25 cellular contexts compared by ENCODE assay signal in genomic region chr10:59106441-59106840, GRCh38.
"Had no signal": no experiment of that assay in that cellular context is flagged by ENCODE, and none has a peak within 500 bp of the region (broad histone marks: within the 10 kb centered on the region; RNA-seq: fewer than 3 reads in every experiment).

No MANE protein-coding gene starts in this region.

- H3K9me3 ChIP-seq: ascending aorta, psoas muscle, stomach, thyroid gland, upper lobe of left lung had no signal

- DNase-seq: activated B cell treated with CpG ODN at 0.5 μM for 24 hours; activated CD4-positive, alpha-beta T cell treated with anti-CD3 and anti-CD28 coated beads, Interleukin-2, amount 50 U/mL, for 1 hour; activated CD8-positive, alpha-beta memory T cell treated with anti-CD3 and anti-CD28 coated beads for 24 hours; activated effector memory CD4-positive, alpha-beta T cell treated with Interleukin-2 at 50 U/mL for 16 hours; activated naive CD4-positive, alpha-beta T cell treated with Interleukin-2 at 50 U/mL for 16 hours; activated naive CD8-positive, alpha-beta T cell treated with anti-CD3 and anti-CD28 coated beads for 36 hours; central memory CD4-positive, alpha-beta T cell; foreskin fibroblast; head of caudate nucleus; hypothalamus; immature natural killer cell; naive B cell; nucleus accumbens; psoas muscle; stimulated activated CD4-positive, alpha-beta T cell treated with anti-CD3 and anti-CD28 coated beads, Interleukin-15, amount 100 ng/mL, for 24 hours; stimulated activated CD4-positive, alpha-beta T cell treated with anti-CD3 and anti-CD28 coated beads, Interleukin-2, amount 100 ng/mL, for 24 hours; stimulated activated naive B cell treated with anti-CD40 and anti-IgM and Interleukin-4, amounts not matched to agents 10 μg/mL and 1 μg/mL and 100 μg/mL, for 72 hours; stomach; thyroid gland; upper lobe of left lung had no signal

- H3K9me3 Mint-ChIP-seq: activated B cell treated with CpG ODN at 0.5 μM for 24 hours; activated naive CD8-positive, alpha-beta T cell treated with anti-CD3 and anti-CD28 coated beads for 36 hours; mesothelial cell of epicardium; stimulated activated naive B cell treated with anti-CD40 and anti-IgM and Interleukin-4, amounts not matched to agents 10 μg/mL and 1 μg/mL and 100 μg/mL, for 72 hours; T-helper 2 cell treated with Interferon-gamma antibody and Interleukin-4, amounts not matched to agents 5 μg/mL and 100 μg/mL, for 36 hours had no signal

- H3K27me3 Mint-ChIP-seq: activated B cell treated with CpG ODN at 0.5 μM for 24 hours; activated naive CD8-positive, alpha-beta T cell treated with anti-CD3 and anti-CD28 coated beads for 36 hours; naive B cell; stimulated activated naive B cell treated with anti-CD40 and anti-IgM and Interleukin-4, amounts not matched to agents 10 μg/mL and 1 μg/mL and 100 μg/mL, for 72 hours had no signal

- H3K27ac ChIP-seq: ascending aorta, parathyroid adenoma, psoas muscle, stomach, thyroid gland, upper lobe of left lung had no signal

- H3K36me3 Mint-ChIP-seq: activated naive CD8-positive, alpha-beta T cell treated with anti-CD3 and anti-CD28 coated beads for 36 hours; immature natural killer cell; mesothelial cell of epicardium; naive B cell; stimulated activated naive B cell treated with anti-CD40 and anti-IgM and Interleukin-4, amounts not matched to agents 10 μg/mL and 1 μg/mL and 100 μg/mL, for 72 hours had no signal

- H3K4me1 ChIP-seq: ascending aorta, parathyroid adenoma, psoas muscle, thyroid gland, upper lobe of left lung had no signal

- H3K4me3 Mint-ChIP-seq: activated B cell treated with CpG ODN at 0.5 μM for 24 hours; activated naive CD8-positive, alpha-beta T cell treated with anti-CD3 and anti-CD28 coated beads for 36 hours; immature natural killer cell; mesothelial cell of epicardium; naive B cell; stimulated activated naive B cell treated with anti-CD40 and anti-IgM and Interleukin-4, amounts not matched to agents 10 μg/mL and 1 μg/mL and 100 μg/mL, for 72 hours; T-helper 2 cell treated with Interferon-gamma antibody and Interleukin-4, amounts not matched to agents 5 μg/mL and 100 μg/mL, for 36 hours had no signal

- H3K36me3 ChIP-seq: ascending aorta, stomach, thyroid gland, upper lobe of left lung had no signal

- H3K4me1 Mint-ChIP-seq: activated B cell treated with CpG ODN at 0.5 μM for 24 hours; activated naive CD8-positive, alpha-beta T cell treated with anti-CD3 and anti-CD28 coated beads for 36 hours; immature natural killer cell; naive B cell; stimulated activated naive B cell treated with anti-CD40 and anti-IgM and Interleukin-4, amounts not matched to agents 10 μg/mL and 1 μg/mL and 100 μg/mL, for 72 hours had no signal

- H3K4me3 ChIP-seq: ascending aorta, psoas muscle, stomach, thyroid gland, upper lobe of left lung had no signal

- H3K27me3 ChIP-seq: ascending aorta, stomach, thyroid gland, upper lobe of left lung had no signal

- ATAC-seq: esophagus mucosa; psoas muscle; stimulated activated naive B cell treated with anti-CD40 and anti-IgM and Interleukin-4, amounts not matched to agents 10 μg/mL and 1 μg/mL and 100 μg/mL, for 72 hours had no signal

- H3K27ac Mint-ChIP-seq: activated B cell treated with CpG ODN at 0.5 μM for 24 hours; activated naive CD8-positive, alpha-beta T cell treated with anti-CD3 and anti-CD28 coated beads for 36 hours; immature natural killer cell; mesothelial cell of epicardium; naive B cell; stimulated activated naive B cell treated with anti-CD40 and anti-IgM and Interleukin-4, amounts not matched to agents 10 μg/mL and 1 μg/mL and 100 μg/mL, for 72 hours; T-helper 2 cell treated with Interferon-gamma antibody and Interleukin-4, amounts not matched to agents 5 μg/mL and 100 μg/mL, for 36 hours had no signal
